In the genomic region with DNA sequence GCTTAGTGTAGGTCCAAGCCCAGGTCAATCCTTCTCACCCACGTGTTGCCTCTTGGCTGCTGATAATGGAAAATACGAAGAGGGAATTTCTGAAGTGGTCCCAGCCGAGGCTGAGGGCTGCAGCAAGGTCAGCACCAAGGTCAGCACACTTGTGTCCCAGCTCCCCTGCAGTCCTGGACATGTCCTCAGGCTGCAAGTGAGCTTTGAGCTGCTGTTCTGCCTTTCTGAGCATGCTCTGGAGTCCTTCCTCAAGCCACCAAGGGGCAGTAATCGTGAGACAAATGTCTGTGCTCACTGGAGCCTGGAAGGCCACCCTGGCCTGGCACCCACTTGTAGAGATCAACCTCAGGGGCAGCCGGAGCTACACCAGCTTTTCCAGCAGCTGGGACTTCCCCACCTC, we compare ENCODE assay signal across 27 cellular contexts. TPM values are rescaled to one million over a fixed set of nuclear protein-coding genes. Genes with fewer than 3 reads are reported as not detected.
A peak's percentile ranks its signal among the peaks of the same experiment; 100 is the strongest.
DNase-seq lines count a peak whose midpoint lies in the region; ATAC-seq, FAIRE-seq and TF ChIP-seq lines count a peak whose summit lies in the region.
"Had no signal": no experiment of that assay in that cellular context is flagged by ENCODE, and none has a peak within 500 bp of the region (broad histone marks: within the 10 kb centered on the region; RNA-seq: fewer than 3 reads in every experiment).

No MANE protein-coding gene starts in this region.

- no peak for ATAC-seq in GM12878
- no peak for ATAC-seq in stimulated activated naive CD8-positive, alpha-beta T cell treated with anti-CD3 and anti-CD28 coated beads, Interleukin-15, amount 100 ng/mL, for 72 hours
- ATAC-seq: naive thymus-derived CD8-positive, alpha-beta T cell; T-helper 17 cell had no signal

- CTCF ChIA-PET in GM12878 (lab: Yijun Ruan, JAX), result interaction anchor here (1.1 kb wide), 1 partner anchor 232 kb away, joined by 3 read pairs; no protein-coding TSS in a partner anchor

- TF ChIP-seq EP300 in GM12878 (IDR thresholded peaks at IDR 0.05; ENCODE audit: borderline replicate concordance in 1 of 2, control insufficient read depth in 1 of 2, low read depth in 2 of 2, low read length in 2 of 2), result no peak

- TF ChIP-seq POLR2A in GM12878 (IDR thresholded peaks at IDR 0.05; ENCODE audit: low read depth, low read length), result no peak

- no peak overlapping the region for H3K4me2 ChIP-seq in GM12878 (ENCODE audit: control insufficient read depth, insufficient read depth)
- H3K4me2 ChIP-seq: hepatocyte, PC-9 had no signal

- no TSS peak for BruUV-seq in GM12878 (replicated peaks; lab: Mats Ljungman, UMichigan)

- in situ Hi-C loops in GM12878 (cut with MboI), result no loop called here

- no peak for FAIRE-seq in GM12878 (lab: Jason Lieb, UNC)
- FAIRE-seq: kidney had no signal

- H3K79me2 ChIP-seq in GM12878 (ENCODE audit: control insufficient read depth, insufficient read depth, low read length), result no peaks in the 10 kb centered on the region
- H3K79me2 ChIP-seq: hepatocyte had no signal

- no peak overlapping the region for H3K27ac Mint-ChIP-seq in stimulated activated naive CD8-positive, alpha-beta T cell treated with anti-CD3 and anti-CD28 coated beads, Interleukin-15, amount 100 ng/mL, for 72 hours
- H3K27ac Mint-ChIP-seq: memory B cell; naive thymus-derived CD8-positive, alpha-beta T cell; stimulated activated memory B cell treated with anti-CD40 and anti-IgM and Interleukin-4, amounts not matched to agents 10 μg/mL and 1 μg/mL and 100 μg/mL, for 72 hours; T-helper 17 cell had no signal

- no peaks in the 10 kb centered on the region for H4K20me1 ChIP-seq in GM12878 (ENCODE audit: control insufficient read depth, insufficient read depth)

- SMC1A ChIA-PET in GM12878 (lab: Charles Lee; ENCODE audit: uncharacterized antibody, unreplicated experiment), result no interaction called here

- DNase-seq in EH (ENCODE audit: low read depth), result peak; percentile 18
- peak; percentile 17 for DNase-seq in HT1080 (ENCODE audit: low read depth)
- DNase-seq in GM12878 (ENCODE audit: low read depth, low spot score), result no peak
- peak; percentile 28 for DNase-seq in myocyte (ENCODE audit: low read depth)
- no peak for DNase-seq in stimulated activated naive CD8-positive, alpha-beta T cell treated with anti-CD3 and anti-CD28 coated beads, Interleukin-15, amount 100 ng/mL, for 72 hours
- no peak for DNase-seq in UCSD-AML1 (lab: John Stamatoyannopoulos, UW; ENCODE audit: unreplicated experiment)
- DNase-seq in activated CD4-positive, CD25-positive, alpha-beta regulatory T cell treated with anti-CD3 and anti-CD28 coated beads, Interleukin-2, amount 50 U/mL, for 72 hours, result no peak
- DNase-seq: activated CD4-positive, alpha-beta T cell treated with anti-CD3 and anti-CD28 coated beads, Interleukin-2, amount 50 U/mL, for 48 hours; activated gamma-delta T cell treated with Interleukin-2 at 50 U/mL for 16 hours; AML-193; DMS79 treated with DMSO at 0.1 percent for 48 hours; erythroblast; foreskin melanocyte; HCEC 1CT; kidney; naive thymus-derived CD8-positive, alpha-beta T cell; NCI-H774; PC-9; T-helper 17 cell; thyroid gland had no signal

- no peak overlapping the region for H3K4me3 ChIP-seq in GM12878
- H3K4me3 ChIP-seq: hepatocyte, PC-9, SJSA1, thyroid gland had no signal

- no peak for TF ChIP-seq CTCF in GM12878 (IDR thresholded peaks at IDR 0.05 in 2 of 3, conservative IDR thresholded peaks at IDR 0.05 in 1 of 3; ENCODE audit: control insufficient read depth in 2 of 3, extremely low read depth in 1 of 3, insufficient read depth in 1 of 3, low read depth in 3 of 3, low read length in 3 of 3)

- POLR2A ChIA-PET in GM12878 (lab: Charles Lee), result no interaction called here

- H3K4me1 ChIP-seq in GM12878 (ENCODE audit: control insufficient read depth, insufficient read depth, low read length), result peaks cover 7% of the 10 kb centered on the region
- H3K4me1 ChIP-seq: SJSA1, thyroid gland had no signal

- H3K9ac ChIP-seq in GM12878 (ENCODE audit: control insufficient read depth, insufficient read depth, low read length), result no peak overlapping the region

- no peak for TF ChIP-seq RAD21 in GM12878 (IDR thresholded peaks at IDR 0.05; ENCODE audit: insufficient read depth, low read depth, low read length)

- H3K36me3 ChIP-seq in GM12878 (ENCODE audit: control insufficient read depth in 2 of 2, insufficient read depth in 2 of 2, low read length in 1 of 2), result no peaks in the 10 kb centered on the region
- H3K36me3 ChIP-seq: SJSA1, thyroid gland had no signal

- peaks cover 12% of the 10 kb centered on the region for H3K27me3 Mint-ChIP-seq in stimulated activated naive CD8-positive, alpha-beta T cell treated with anti-CD3 and anti-CD28 coated beads, Interleukin-15, amount 100 ng/mL, for 72 hours
- H3K27me3 Mint-ChIP-seq: memory B cell; stimulated activated memory B cell treated with anti-CD40 and anti-IgM and Interleukin-4, amounts not matched to agents 10 μg/mL and 1 μg/mL and 100 μg/mL, for 72 hours had no signal

- no peak overlapping the region for H3K27ac ChIP-seq in GM12878 (ENCODE audit: control insufficient read depth, insufficient read depth)
- H3K27ac ChIP-seq: hepatocyte, PC-9, SJSA1, thyroid gland, VCaP had no signal

- H3K4me3 Mint-ChIP-seq in stimulated activated naive CD8-positive, alpha-beta T cell treated with anti-CD3 and anti-CD28 coated beads, Interleukin-15, amount 100 ng/mL, for 72 hours, result no peak overlapping the region
- H3K4me3 Mint-ChIP-seq: memory B cell; naive thymus-derived CD8-positive, alpha-beta T cell; stimulated activated memory B cell treated with anti-CD40 and anti-IgM and Interleukin-4, amounts not matched to agents 10 μg/mL and 1 μg/mL and 100 μg/mL, for 72 hours; T-helper 17 cell had no signal

- H3K27me3 ChIP-seq in GM12878 (replicated peaks in 1 of 2; ENCODE audit: control insufficient read depth in 2 of 2, insufficient read depth in 2 of 2, low read length in 1 of 2), result peaks cover 0 to 4% of the 10 kb centered on the region in 2 experiments; a peak in 2 of 4 replicates
- H3K27me3 ChIP-seq: hepatocyte, SJSA1, thyroid gland had no signal

- intact Hi-C loops in GM12878 (cut with micrococcal nuclease; ENCODE audit: unreplicated experiment), result no loop called here

- no peaks in the 10 kb centered on the region for H3K9me3 Mint-ChIP-seq in stimulated activated naive CD8-positive, alpha-beta T cell treated with anti-CD3 and anti-CD28 coated beads, Interleukin-15, amount 100 ng/mL, for 72 hours
- H3K9me3 Mint-ChIP-seq: memory B cell; naive thymus-derived CD8-positive, alpha-beta T cell; stimulated activated memory B cell treated with anti-CD40 and anti-IgM and Interleukin-4, amounts not matched to agents 10 μg/mL and 1 μg/mL and 100 μg/mL, for 72 hours had no signal

- no peaks in the 10 kb centered on the region for H3K9me3 ChIP-seq in GM12878 (replicated peaks; ENCODE audit: control insufficient read depth, insufficient read depth, low read length)
- H3K9me3 ChIP-seq: SJSA1, thyroid gland had no signal

- WGBS in GM12878 (ENCODE audit: insufficient coverage, insufficient replicate concordance, low lambda C conversion rate, missing lambda C conversion rate), result 2% methylated on average over 4 of the region's 5 CpGs

- H3K4me1 Mint-ChIP-seq in stimulated activated naive CD8-positive, alpha-beta T cell treated with anti-CD3 and anti-CD28 coated beads, Interleukin-15, amount 100 ng/mL, for 72 hours, result no peaks in the 10 kb centered on the region
- H3K4me1 Mint-ChIP-seq: naive thymus-derived CD8-positive, alpha-beta T cell; T-helper 17 cell had no signal

- H2AFZ ChIP-seq in GM12878 (ENCODE audit: control insufficient read depth, low read depth, low read length), result no peak overlapping the region
- H2AFZ ChIP-seq: hepatocyte, PC-9 had no signal

- RAD21 ChIA-PET in GM12878 (lab: Charles Lee; ENCODE audit: unreplicated experiment), result no interaction called here

TF ChIP-seq in GM12878, 131 proteins besides CTCF, POLR2A, EP300 and RAD21 (continues in another document):
- no peak for TF ChIP-seq CHD1 (IDR thresholded peaks at IDR 0.05; ENCODE audit: low read depth, low read length)

RNA-seq across cellular contexts. Expression of a gene that starts 28.3 kb away (rescaled TPM):
- not detected in 2 replicates for total RNA-seq in HT1080 (2014; rRNA removed; shearing (Covaris generic))
- 0.07 TPM in 1 of 2 replicates, not detected in the other for polyA plus RNA-seq in HT1080 (2015; cell fraction: cytosol; rRNA removed)
- polyA plus RNA-seq in HT1080 (2015; cell fraction: nucleus; rRNA removed), result 0.05 TPM in 1 of 2 replicates, not detected in the other
- total RNA-seq in GM12878 (2013; cell fraction: nucleolus; rRNA removed), result not detected in 2 replicates
- total RNA-seq in GM12878 (2014; rRNA removed), result not detected in 2 replicates
- total RNA-seq in GM12878 (2014; rRNA removed; fragmentation: Illumina TruSeq; extraction: Trizol), result not detected in 2 replicates
- not detected in 2 replicates for total RNA-seq in GM12878 (2021)
- not detected for polyA plus RNA-seq in GM12878 (2011; ENCODE audit: low read depth)
- not detected in 2 replicates for polyA plus RNA-seq in GM12878 (2011; rRNA removed)
- not detected in 2 replicates for polyA plus RNA-seq in GM12878 (2011; cell fraction: cytosol; rRNA removed)
- not detected in 2 replicates for polyA plus RNA-seq in GM12878 (2011; cell fraction: nucleus; rRNA removed)
- not detected in 2 replicates for polyA plus RNA-seq in GM12878 (2012)
- not detected in 2 replicates for polyA plus RNA-seq in GM12878 (2014; fragmentation: Illumina TruSeq; extraction: Trizol)
- polyA plus RNA-seq in GM12878 (2014; fragmentation: Nextera tagmentation; extraction: Ambion mirVana), result not detected
- polyA plus RNA-seq in GM12878 (2014; rRNA removed), result not detected in 2 replicates
- not detected for polyA plus RNA-seq in GM12878 (2016; fragmentation: Nextera tagmentation; extraction: Ambion mirVana)
- not detected in 2 replicates for polyA minus RNA-seq in GM12878 (2011; rRNA and poly(A)+ RNA removed)
- polyA minus RNA-seq in GM12878 (2011; cell fraction: cytosol; rRNA and poly(A)+ RNA removed), result not detected in 2 replicates
- polyA minus RNA-seq in GM12878 (2011; cell fraction: nucleus; rRNA and poly(A)+ RNA removed), result not detected in 2 replicates
- not detected in 2 replicates for total RNA-seq in myocyte
- 0.03 TPM for polyA plus RNA-seq in myocyte (2012)
- total RNA-seq: dermis microvascular lymphatic vessel endothelial cell; hepatocyte; kidney; M059J; naive thymus-derived CD8-positive, alpha-beta T cell; PC-9; SJSA1; T-helper 17 cell; thyroid gland had no signal
- polyA plus RNA-seq: hepatocyte; naive thymus-derived CD8-positive, alpha-beta T cell had no signal

Comparison
In these comparisons a context has a peak if more than half of its experiments do, and no peak if none do; other contexts are left out.
1. DNase-seq: peak in EH (single experiment), HT1080 (single experiment) and myocyte (single experiment); none in GM12878 (single experiment), stimulated activated naive CD8-positive, alpha-beta T cell treated with anti-CD3 and anti-CD28 coated beads, Interleukin-15, amount 100 ng/mL, for 72 hours (0 of 2), UCSD-AML1 (single experiment) and activated CD4-positive, CD25-positive, alpha-beta regulatory T cell treated with anti-CD3 and anti-CD28 coated beads, Interleukin-2, amount 50 U/mL, for 72 hours (single experiment).